Comparison of ENCODE assay signal across 15 cellular contexts in genomic region chr13:69580255-69580654, GRCh38.
"Had no signal": no experiment of that assay in that cellular context is flagged by ENCODE, and none has a peak within 500 bp of the region (broad histone marks: within the 10 kb centered on the region; RNA-seq: fewer than 3 reads in every experiment).

No MANE protein-coding gene starts in this region.

- H3K4me3 ChIP-seq: adrenal gland had no signal

- H3K4me1 Mint-ChIP-seq: activated B cell treated with CpG ODN at 0.5 μM for 24 hours; activated CD4-positive, alpha-beta T cell treated with anti-CD3 and anti-CD28 coated beads, Interleukin-2, amount 10 ng/mL, durations not matched to agents 7 days and 5 days; nephron had no signal

- H3K9me3 Mint-ChIP-seq: activated CD4-positive, alpha-beta T cell treated with anti-CD3 and anti-CD28 coated beads, Interleukin-2, amount 10 ng/mL, durations not matched to agents 7 days and 5 days; T-helper 1 cell treated with Interleukin-12 subunit alpha and Interleukin-12 subunit beta and Interleukin-4 antibody, amounts not matched to agents 30 μg/mL and 1 μg/mL, for 36 hours; type B pancreatic cell had no signal

- DNase-seq: activated B cell treated with CpG ODN at 0.5 μM for 24 hours; activated CD4-positive, alpha-beta T cell treated with anti-CD3 and anti-CD28 coated beads, Interleukin-2, amount 10 ng/mL, durations not matched to agents 7 days and 5 days; activated CD8-positive, alpha-beta memory T cell treated with anti-CD3 and anti-CD28 coated beads for 24 hours; activated naive CD4-positive, alpha-beta T cell treated with anti-CD3 and anti-CD28 coated beads, Interleukin-2, amount 50 U/mL, for 16 hours; adrenal gland; caudate nucleus; cortex of kidney; effector CD8-positive, alpha-beta T cell; erythroblast; stimulated activated CD4-positive, alpha-beta T cell treated with anti-CD3 and anti-CD28 coated beads, Interleukin-2, amount 100 ng/mL, for 48 hours; stimulated activated naive CD4-positive, alpha-beta T cell treated with Interleukin-2 at 50 U/mL for 16 hours had no signal

- H3K27me3 Mint-ChIP-seq: activated B cell treated with CpG ODN at 0.5 μM for 24 hours; activated CD4-positive, alpha-beta T cell treated with anti-CD3 and anti-CD28 coated beads, Interleukin-2, amount 10 ng/mL, durations not matched to agents 7 days and 5 days; type B pancreatic cell had no signal

- H3K4me1 ChIP-seq: adrenal gland had no signal

- H3K36me3 ChIP-seq: adrenal gland had no signal

- H3K9me3 ChIP-seq: adrenal gland had no signal

- H3K27ac Mint-ChIP-seq: activated B cell treated with CpG ODN at 0.5 μM for 24 hours; activated CD4-positive, alpha-beta T cell treated with anti-CD3 and anti-CD28 coated beads, Interleukin-2, amount 10 ng/mL, durations not matched to agents 7 days and 5 days; activated T-helper 2 cell treated with anti-CD3 and anti-CD28 coated beads, Interferon-gamma antibody, Interleukin-2, Interleukin-4, amounts not matched to agents 10 μg/mL and 5 μg/mL and 100 μg/mL, durations not matched to agents 14 hours and 24 hours and 36 hours; nephron; T-helper 1 cell treated with Interleukin-12 subunit alpha and Interleukin-12 subunit beta and Interleukin-4 antibody, amounts not matched to agents 30 μg/mL and 1 μg/mL, for 36 hours; type B pancreatic cell had no signal

- H3K27ac ChIP-seq: adrenal gland had no signal

- H3K27me3 ChIP-seq: adrenal gland had no signal

- H3K4me3 Mint-ChIP-seq: activated B cell treated with CpG ODN at 0.5 μM for 24 hours; activated CD4-positive, alpha-beta T cell treated with anti-CD3 and anti-CD28 coated beads, Interleukin-2, amount 10 ng/mL, durations not matched to agents 7 days and 5 days; nephron; T-helper 1 cell treated with Interleukin-12 subunit alpha and Interleukin-12 subunit beta and Interleukin-4 antibody, amounts not matched to agents 30 μg/mL and 1 μg/mL, for 36 hours; type B pancreatic cell had no signal
